Comparison of ENCODE assay signal across 18 cellular contexts in genomic region chr13:62510906-62511655, GRCh38.
DNase-seq lines count a peak whose midpoint lies in the region; ATAC-seq and TF ChIP-seq lines count a peak whose summit lies in the region.
"Had no signal": no experiment of that assay in that cellular context is flagged by ENCODE, and none has a peak within 500 bp of the region (broad histone marks: within the 10 kb centered on the region; RNA-seq: fewer than 3 reads in every experiment).

No MANE protein-coding gene starts in this region.

- H2BK120ac ChIP-seq in neuronal stem cell (ENCODE audit: low read depth, low read length): no peak overlapping the region

- H3K4me2 ChIP-seq in neuronal stem cell (ENCODE audit: insufficient read depth, low read length, poor library complexity, severe bottlenecking) (no peak overlapping the region), hepatocyte (no peak overlapping the region)

- H2AFZ ChIP-seq in neuronal stem cell (ENCODE audit: low read length) (peak overlapping the region; percentile 41), hepatocyte (no peak overlapping the region)

- no peak overlapping the region for H3K9ac ChIP-seq in NT2/D1 (ENCODE audit: insufficient read length, low read depth)
- H3K9ac ChIP-seq in neuronal stem cell (ENCODE audit: low read depth, low read length, poor library complexity): no peak overlapping the region

- H3K9me3 ChIP-seq in NT2/D1 (ENCODE audit: insufficient read depth, low read length) (no peaks in the 10 kb centered on the region), neuronal stem cell (replicated peaks in 1 of 2; ENCODE audit: control insufficient read depth in 2 of 2, insufficient read depth in 1 of 2, low read depth in 1 of 2, low read length in 2 of 2) (no peaks in the 10 kb centered on the region), hepatocyte (ENCODE audit: low read depth) (no peaks in the 10 kb centered on the region)
- no peaks in the 10 kb centered on the region for H3K9me3 ChIP-seq in effector memory CD4-positive, alpha-beta T cell (ENCODE audit: control insufficient read depth, low read length)
- H3K9me3 ChIP-seq: neutrophil had no signal

- no CpG with 5 or more reads among the region's 2 CpGs for WGBS in neuronal stem cell (ENCODE audit: extremely low coverage in 2 of 2, insufficient read length in 2 of 2, insufficient replicate concordance in 1 of 2), 2 donors
- 36% methylated on average over 2 of the region's 2 CpGs for WGBS in hepatocyte (ENCODE audit: low lambda C conversion rate, missing lambda C conversion rate)

- DNase-seq in NCI-H2029 treated with DMSO at 0.1 percent for 48 hours (lab: John Stamatoyannopoulos, UW): peak; percentile 19
- DNase-seq in NCI-H2029 (lab: John Stamatoyannopoulos, UW): no peak
- DNase-seq in NT2/D1 (ENCODE audit: low read depth, low spot score): peak; percentile 51
- DNase-seq in neuronal stem cell (ENCODE audit: low spot score): no peak
- no peak for DNase-seq in hepatocyte (ENCODE audit: low spot score)
- DNase-seq in ureter (ENCODE audit: low spot score): no peak
- no peak for DNase-seq in effector memory CD4-positive, alpha-beta T cell
- DNase-seq: 8988T; activated CD8-positive, alpha-beta memory T cell treated with anti-CD3 and anti-CD28 coated beads for 24 hours; activated effector memory CD4-positive, alpha-beta T cell treated with Interleukin-2 at 50 U/mL for 16 hours; kidney; NCI-H1092; NCI-H446 treated with DMSO at 0.1 percent for 48 hours; PC-3; right cardiac atrium had no signal

- no peak overlapping the region for H2AK5ac ChIP-seq in neuronal stem cell (ENCODE audit: low read depth, low read length)

- no peak overlapping the region for H3K23ac ChIP-seq in neuronal stem cell (ENCODE audit: low read depth, low read length, poor library complexity)

- H2BK15ac ChIP-seq in neuronal stem cell (ENCODE audit: low read length): no peak overlapping the region

- TF ChIP-seq CTCF in hepatocyte (IDR thresholded peaks at IDR 0.05; ENCODE audit: poor library complexity): no peak

- no peak overlapping the region for H3K4ac ChIP-seq in neuronal stem cell (ENCODE audit: low read length)

- H3K4me1 ChIP-seq in NT2/D1 (ENCODE audit: insufficient read depth, insufficient read length) (no peaks in the 10 kb centered on the region), neuronal stem cell (ENCODE audit: control insufficient read depth in 2 of 2, insufficient read depth in 1 of 2, low read depth in 1 of 2, low read length in 2 of 2) (no peaks in the 10 kb centered on the region), hepatocyte (ENCODE audit: insufficient read depth) (no peaks in the 10 kb centered on the region)
- H3K4me1 ChIP-seq in effector memory CD4-positive, alpha-beta T cell (ENCODE audit: control insufficient read depth, insufficient read depth, low read length, poor library complexity, severe bottlenecking): no peaks in the 10 kb centered on the region

- no peaks in the 10 kb centered on the region for H3K27me3 ChIP-seq in NT2/D1 (ENCODE audit: insufficient read depth, insufficient read length)
- H3K27me3 ChIP-seq in neuronal stem cell (ENCODE audit: control insufficient read depth in 3 of 3, insufficient read depth in 3 of 3, low read depth in 1 of 3, low read length in 3 of 3): no peaks in the 10 kb centered on the region
- no peaks in the 10 kb centered on the region for H3K27me3 ChIP-seq in hepatocyte
- H3K27me3 ChIP-seq in effector memory CD4-positive, alpha-beta T cell (replicated peaks; ENCODE audit: control insufficient read depth, insufficient read depth, low read length, poor library complexity, severe bottlenecking): no peaks in the 10 kb centered on the region
- H3K27me3 ChIP-seq: neutrophil had no signal

- H3K27ac ChIP-seq in neuronal stem cell (replicated peaks; ENCODE audit: low read length): no peak overlapping the region
- H3K27ac ChIP-seq in hepatocyte: no peak overlapping the region
- no peak overlapping the region for H3K27ac ChIP-seq in effector memory CD4-positive, alpha-beta T cell (ENCODE audit: insufficient read depth, low read length, poor library complexity, severe bottlenecking)
- H3K27ac ChIP-seq: neutrophil, SK-N-MC had no signal

- H3K79me1 ChIP-seq in neuronal stem cell (ENCODE audit: low read depth, low read length): no peaks in the 10 kb centered on the region

- no peak overlapping the region for H2BK5ac ChIP-seq in neuronal stem cell (ENCODE audit: low read length)

- no peak overlapping the region for H4K8ac ChIP-seq in neuronal stem cell (ENCODE audit: low read depth, low read length)

- H3K79me2 ChIP-seq in hepatocyte: no peaks in the 10 kb centered on the region

- H4K20me1 ChIP-seq in hepatocyte (ENCODE audit: insufficient read depth, poor library complexity, severe bottlenecking): no peaks in the 10 kb centered on the region

- H3K36me3 ChIP-seq in NT2/D1 (ENCODE audit: insufficient read depth, insufficient read length, low read length) (no peaks in the 10 kb centered on the region), neuronal stem cell (replicated peaks in 1 of 2; ENCODE audit: control insufficient read depth in 2 of 2, insufficient read depth in 2 of 2, low read length in 2 of 2) (no peaks in the 10 kb centered on the region), hepatocyte (replicated peaks; ENCODE audit: insufficient read depth, low read depth) (no peaks in the 10 kb centered on the region)
- H3K36me3 ChIP-seq in effector memory CD4-positive, alpha-beta T cell (ENCODE audit: control insufficient read depth, insufficient read depth, low read length): no peaks in the 10 kb centered on the region
- H3K36me3 ChIP-seq: neutrophil had no signal

- no peaks in the 10 kb centered on the region for H3K9me2 ChIP-seq in hepatocyte (replicated peaks; ENCODE audit: insufficient read depth)

- no peak overlapping the region for H3K18ac ChIP-seq in neuronal stem cell (ENCODE audit: low read length)

- no peak overlapping the region for H3K4me3 ChIP-seq in NT2/D1 (ENCODE audit: insufficient read length, low read depth)
- H3K4me3 ChIP-seq in neuronal stem cell (ENCODE audit: low read length in 2 of 2): no peak overlapping the region
- no peak overlapping the region for H3K4me3 ChIP-seq in hepatocyte
- no peak overlapping the region for H3K4me3 ChIP-seq in effector memory CD4-positive, alpha-beta T cell (ENCODE audit: insufficient read depth, low read depth, low read length, poor library complexity, severe bottlenecking)
- H3K4me3 ChIP-seq: SK-N-MC had no signal

- ATAC-seq in HG03095 (IDR thresholded peaks at IDR 0.05; ENCODE audit: unreplicated experiment): peak; percentile 45
- ATAC-seq: PC-3, right cardiac atrium had no signal

- no peak overlapping the region for H3K14ac ChIP-seq in neuronal stem cell (ENCODE audit: low read length)

- H2BK12ac ChIP-seq in neuronal stem cell (ENCODE audit: low read length): no peak overlapping the region

- no peak overlapping the region for H4K91ac ChIP-seq in neuronal stem cell (ENCODE audit: low read depth, low read length, poor library complexity)

Comparison
In these comparisons a context has a peak if more than half of its experiments do, and no peak if none do; other contexts are left out.
1. DNase-seq: peak in NCI-H2029 treated with DMSO at 0.1 percent for 48 hours (single experiment) and NT2/D1 (single experiment); none in NCI-H2029 (single experiment), neuronal stem cell (single experiment), hepatocyte (single experiment), ureter (single experiment) and effector memory CD4-positive, alpha-beta T cell (0 of 3).